Comparison of ENCODE assay signal across 19 cellular contexts in genomic region chr1:56297948-56298347, GRCh38.
DNase-seq lines count a peak whose midpoint lies in the region; ATAC-seq, FAIRE-seq and TF ChIP-seq lines count a peak whose summit lies in the region.
"Had no signal": no experiment of that assay in that cellular context is flagged by ENCODE, and none has a peak within 500 bp of the region (broad histone marks: within the 10 kb centered on the region; RNA-seq: fewer than 3 reads in every experiment).

No MANE protein-coding gene starts in this region.

- H3K27ac ChIP-seq in SK-N-SH (ENCODE audit: low read depth in 2 of 2, low read length in 1 of 2) (peak overlapping the region in 1 of 2 experiments; percentile 40; a peak in 1 of 4 replicates), OCI-LY3 (ENCODE audit: low read length) (no peak overlapping the region), HepG2 (ENCODE audit: extremely low read length, insufficient read depth, low read length) (no peak overlapping the region), tibial nerve (no peak overlapping the region)

- H3K4me3 ChIP-seq in SK-N-SH (ENCODE audit: low read depth in 2 of 2, low read length in 1 of 2): no peak overlapping the region
- no peak overlapping the region for H3K4me3 ChIP-seq in OCI-LY3 (ENCODE audit: low read length)
- H3K4me3 ChIP-seq in HepG2 (replicated peaks in 1 of 3; ENCODE audit: insufficient read depth in 1 of 3, low read depth in 2 of 3, low read length in 3 of 3): no peak overlapping the region; a peak in 1 of 6 replicates
- H3K4me3 ChIP-seq in tibial nerve: no peak overlapping the region

- peak; percentile 94 for FAIRE-seq in HepG2 (lab: Jason Lieb, UNC)

- CTCF ChIA-PET in SK-N-SH (lab: Yijun Ruan, JAX) (no interaction called here), HepG2 (lab: Yijun Ruan, JAX; ENCODE audit: low intra/inter-chr PET ratio, low total read pairs) (no interaction called here)

- no peaks in the 10 kb centered on the region for H3K9me2 ChIP-seq in SK-N-SH

- in situ Hi-C loops in HepG2 (cut with HindIII; ENCODE audit: extremely low pct_ligation_motif_present, low pct_unique_long_range_greater_than_20kb): no loop called here

- H3K36me3 ChIP-seq in SK-N-SH (replicated peaks in 1 of 2; ENCODE audit: control insufficient read depth in 1 of 2, insufficient read depth in 2 of 2, low read length in 1 of 2) (no peaks in the 10 kb centered on the region), OCI-LY3 (replicated peaks; ENCODE audit: low read depth, low read length) (no peaks in the 10 kb centered on the region), HepG2 (replicated peaks in 1 of 2; ENCODE audit: control insufficient read depth in 1 of 2, insufficient read depth in 2 of 2, low read length in 2 of 2) (no peaks in the 10 kb centered on the region), tibial nerve (no peaks in the 10 kb centered on the region)
- H3K36me3 ChIP-seq: BE2C had no signal

- POLR2A ChIA-PET in SK-N-SH (lab: Yijun Ruan, JAX) (no interaction called here), HepG2 (lab: Yijun Ruan, JAX) (no interaction called here)

- H3K27me3 ChIP-seq in SK-N-SH (ENCODE audit: insufficient read depth) (no peaks in the 10 kb centered on the region), OCI-LY3 (ENCODE audit: low read depth, low read length) (no peaks in the 10 kb centered on the region), HepG2 (ENCODE audit: control insufficient read depth in 1 of 2, insufficient read depth in 2 of 2, low read length in 2 of 2) (no peaks in the 10 kb centered on the region), tibial nerve (no peaks in the 10 kb centered on the region)
- H3K27me3 ChIP-seq: BE2C had no signal

- H4K20me1 ChIP-seq in SK-N-SH (ENCODE audit: insufficient read depth): no peaks in the 10 kb centered on the region
- no peaks in the 10 kb centered on the region for H4K20me1 ChIP-seq in OCI-LY3 (ENCODE audit: insufficient read depth, low read length)
- no peaks in the 10 kb centered on the region for H4K20me1 ChIP-seq in HepG2 (ENCODE audit: insufficient read depth, low read length)

- TF ChIP-seq EP300 in SK-N-SH (IDR thresholded peaks at IDR 0.05; ENCODE audit: borderline replicate concordance in 1 of 2, low read depth in 1 of 2, low read length in 1 of 2): no peak
- peak in 1 of 2 experiments; percentile 74; a peak in 1 of 4 replicates for TF ChIP-seq EP300 in HepG2 (IDR thresholded peaks at IDR 0.05; ENCODE audit: low read depth in 2 of 2, low read length in 2 of 2)
- TF ChIP-seq EP300 in HepG2 (CRISPR knock-in tag; IDR thresholded peaks at IDR 0.05; ENCODE audit: borderline replicate concordance): no peak
- no peak for TF ChIP-seq EP300 in tibial nerve (IDR thresholded peaks at IDR 0.05)

- TF ChIP-seq RAD21 in SK-N-SH (IDR thresholded peaks at IDR 0.05; ENCODE audit: low read length): no peak
- TF ChIP-seq RAD21 in HepG2 (CRISPR knock-in tag; IDR thresholded peaks at IDR 0.05): no peak

- intact Hi-C loops in HepG2 (cut with micrococcal nuclease; ENCODE audit: unreplicated experiment): no loop called here
- intact Hi-C loops in posterior cingulate gyrus (cut with DNase I): no loop called here

- H3K9ac ChIP-seq in SK-N-SH (no peak overlapping the region), OCI-LY3 (ENCODE audit: low read length) (no peak overlapping the region), HepG2 (ENCODE audit: insufficient read depth, low read depth, low read length) (no peak overlapping the region)

- H3K4me2 ChIP-seq in SK-N-SH: no peak overlapping the region
- H3K4me2 ChIP-seq in OCI-LY3 (ENCODE audit: low read length): peak overlapping the region; percentile 26; the same call in 1 of the 2 replicates
- H3K4me2 ChIP-seq in HepG2 (ENCODE audit: low read depth, low read length): peak overlapping the region; percentile 30

- no peak for TF ChIP-seq POLR2A in HepG2 (IDR thresholded peaks at IDR 0.05; ENCODE audit: insufficient read depth in 1 of 2, low read depth in 2 of 2, low read length in 2 of 2)
- TF ChIP-seq POLR2A in tibial nerve (IDR thresholded peaks at IDR 0.05): no peak

- H3K9me3 ChIP-seq in SK-N-SH (no peaks in the 10 kb centered on the region), OCI-LY3 (ENCODE audit: insufficient read depth, low read length) (no peaks in the 10 kb centered on the region), HepG2 (ENCODE audit: low read length) (no peaks in the 10 kb centered on the region), tibial nerve (no peaks in the 10 kb centered on the region)
- H3K9me3 ChIP-seq: BE2C had no signal

- TF ChIP-seq CTCF in SK-N-SH (IDR thresholded peaks at IDR 0.05) (no peak), OCI-LY3 (IDR thresholded peaks at IDR 0.05; ENCODE audit: low read depth, low read length) (no peak), HepG2 (CRISPR knock-in tag; IDR thresholded peaks at IDR 0.05) (no peak), tibial nerve (IDR thresholded peaks at IDR 0.05) (no peak)

- H2AFZ ChIP-seq in SK-N-SH (ENCODE audit: low read depth) (no peak overlapping the region), OCI-LY3 (ENCODE audit: low read depth, low read length) (no peak overlapping the region), HepG2 (ENCODE audit: low read length) (no peak overlapping the region)

- BruUV-seq in HepG2 (replicated peaks; lab: Mats Ljungman, UMichigan): no TSS peak

- H3F3A ChIP-seq in SK-N-SH (replicated peaks; ENCODE audit: insufficient read depth): peaks cover 19% of the 10 kb centered on the region

- ATAC-seq in SK-N-SH treated with all-trans-retinoic acid at 6 μM for 48 hours: peak; percentile 36; the same call in 2 of the 3 replicates
- ATAC-seq in HepG2: peak; percentile 92
- no peak for ATAC-seq in GM18498 (IDR thresholded peaks at IDR 0.05; ENCODE audit: unreplicated experiment)
- ATAC-seq: PC-3 had no signal

- H3K4me1 ChIP-seq in SK-N-SH (ENCODE audit: control insufficient read depth in 1 of 2, insufficient read depth in 2 of 2, low read depth in 1 of 2, low read length in 1 of 2) (peaks cover 6 to 9% of the 10 kb centered on the region in 2 experiments; a peak in 2 of 4 replicates), OCI-LY3 (ENCODE audit: low read length) (peaks cover 23% of the 10 kb centered on the region), HepG2 (ENCODE audit: insufficient read depth, low read length) (peaks cover 45% of the 10 kb centered on the region), tibial nerve (peaks cover 0 to 15% (median 2%) of the 10 kb centered on the region in 4 donors)
- H3K4me1 ChIP-seq: BE2C had no signal

- WGBS in SK-N-SH (ENCODE audit: low lambda C conversion rate): 61% methylated on average over 2 of the region's 2 CpGs
- WGBS in HepG2 (ENCODE audit: low lambda C conversion rate): 6% methylated on average over 2 of the region's 2 CpGs
- 66 to 67% methylated on average over 2 of the region's 2 CpGs for WGBS in tibial nerve, 2 donors

- no peaks in the 10 kb centered on the region for H3K79me2 ChIP-seq in SK-N-SH (ENCODE audit: insufficient read depth)
- H3K79me2 ChIP-seq in OCI-LY3 (ENCODE audit: low read length): no peaks in the 10 kb centered on the region
- no peaks in the 10 kb centered on the region for H3K79me2 ChIP-seq in HepG2 (ENCODE audit: insufficient read depth, low read length)

- DNase-seq in SK-N-SH (no peak), HepG2 (ENCODE audit: low spot score) (peak; percentile 83), posterior cingulate gyrus (no peak), tibial nerve (ENCODE audit: low spot score in 2 of 2) (no peak), NCI-H2081 treated with DMSO at 0.1 percent for 48 hours (lab: John Stamatoyannopoulos, UW) (no peak)
- DNase-seq: BE2C; CD4-positive, CD25-positive, alpha-beta regulatory T cell; DMS153; KG1; MV-4-11; NCI-H187; NCI-H2171; NCI-H748 treated with DMSO at 0.1 percent for 48 hours; PC-3; RPMI8226; SHP77 treated with DMSO at 0.1 percent for 48 hours had no signal

TF ChIP-seq in SK-N-SH treated with all-trans-retinoic acid at 6 μM for 48 hours, 23 proteins besides CTCF, POLR2A, EP300 and RAD21:
- TF ChIP-seq RARB (CRISPR knock-in tag; IDR thresholded peaks at IDR 0.05) (no peak), ZC3H10 (CRISPR knock-in tag; IDR thresholded peaks at IDR 0.05) (no peak), ISL1 (CRISPR knock-in tag; IDR thresholded peaks at IDR 0.05) (0 out of 2 replicates have a peak, but pooled peaks have one; percentile 28), TCF4 (CRISPR knock-in tag; IDR thresholded peaks at IDR 0.05; ENCODE audit: borderline replicate concordance) (no peak), ARNTL (CRISPR knock-in tag; IDR thresholded peaks at IDR 0.05; ENCODE audit: borderline replicate concordance, low read depth) (no peak), OSR1 (CRISPR knock-in tag; IDR thresholded peaks at IDR 0.05) (no peak), ZNF8 (CRISPR knock-in tag; IDR thresholded peaks at IDR 0.05) (no peak)

TF ChIP-seq in HepG2, 621 proteins besides CTCF, POLR2A, EP300 and RAD21 (continues in another document):
- no peak for TF ChIP-seq TFE3 (CRISPR knock-in tag; IDR thresholded peaks at IDR 0.05)
- peak; percentile 29; the same call in 1 of the 2 replicates for TF ChIP-seq DPF2 (CRISPR knock-in tag; IDR thresholded peaks at IDR 0.05; ENCODE audit: borderline replicate concordance, low read depth)
- TF ChIP-seq PCBP1 (IDR thresholded peaks at IDR 0.05; ENCODE audit: borderline replicate concordance, low read depth, low read length): no peak
